Comparison of ENCODE assay signal across 1 cellular context in the genomic region with DNA sequence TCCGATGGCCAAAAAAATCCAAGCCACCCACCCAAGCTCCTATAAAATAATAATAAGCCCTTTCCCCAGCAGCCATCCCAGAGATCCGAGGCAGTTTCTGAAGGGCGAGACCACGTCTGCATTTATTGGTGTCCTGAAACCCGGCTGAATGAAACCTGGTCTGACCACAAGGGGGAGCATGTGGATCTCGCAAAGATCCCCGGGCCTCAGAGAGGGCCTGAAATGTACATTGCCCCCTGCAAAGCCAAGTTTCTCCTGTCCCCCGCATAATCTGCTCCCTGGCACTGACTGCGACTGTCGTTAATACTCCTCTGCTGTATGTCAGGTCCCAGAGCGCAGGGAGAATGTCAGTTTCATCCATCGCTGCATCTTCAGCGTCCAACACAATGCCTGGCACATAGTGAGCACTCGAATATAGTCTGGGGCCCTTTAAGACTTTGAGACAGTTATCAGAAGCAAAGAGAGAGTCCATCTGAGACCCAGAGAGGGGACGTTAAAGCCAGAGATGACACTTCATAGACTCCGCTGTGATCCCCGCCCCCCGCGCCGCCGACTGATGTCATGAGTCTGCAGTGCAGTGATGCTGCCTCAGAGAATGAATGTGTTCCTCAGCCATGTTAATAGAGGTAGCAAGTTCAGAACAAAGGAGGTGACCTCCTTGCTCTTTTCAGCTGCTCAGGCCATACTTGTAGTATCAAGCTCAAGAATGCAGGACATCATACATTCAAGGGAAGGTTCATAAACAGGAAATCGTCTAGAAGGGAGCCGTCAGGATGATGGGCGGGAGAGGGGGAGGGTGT.
TF ChIP-seq lines count a peak whose summit lies in the region.

No MANE protein-coding gene starts in this region.

TF ChIP-seq in K562, 482 proteins besides CTCF, POLR2A, EP300 and RAD21 (continued from another document):
- TF ChIP-seq HCFC1 (IDR thresholded peaks at IDR 0.05; ENCODE audit: low read depth, low read length) = no peak
- TF ChIP-seq PRDM10 (IDR thresholded peaks at IDR 0.05; ENCODE audit: partially characterized antibody) = peak; percentile 16
- TF ChIP-seq RB1 (IDR thresholded peaks at IDR 0.05; ENCODE audit: low read depth) = 0 out of 2 replicates have a peak, but pooled peaks have one; percentile 50
